ENCODE assay signal across 18 cellular contexts in genomic region chr3:78610462-78611125, GRCh38.
"Had no signal": no experiment of that assay in that cellular context is flagged by ENCODE, and none has a peak within 500 bp of the region (broad histone marks: within the 10 kb centered on the region; RNA-seq: fewer than 3 reads in every experiment).

No MANE protein-coding gene starts in this region.

- H3K27me3 Mint-ChIP-seq: activated naive CD8-positive, alpha-beta T cell; natural killer cell treated with Interleukin-12 subunit alpha and Interleukin-12 subunit beta and Interleukin-15 and Interleukin-18, amount 100 ng/mL, for 72 hours; stimulated activated memory B cell treated with anti-CD40 and anti-IgM and Interleukin-4, amounts not matched to agents 10 μg/mL and 1 μg/mL and 100 μg/mL, for 72 hours had no signal

- H3K9me3 ChIP-seq: body of pancreas, spleen, tibial artery had no signal

- H3K36me3 Mint-ChIP-seq: activated naive CD8-positive, alpha-beta T cell; stimulated activated memory B cell treated with anti-CD40 and anti-IgM and Interleukin-4, amounts not matched to agents 10 μg/mL and 1 μg/mL and 100 μg/mL, for 72 hours had no signal

- H3K27ac Mint-ChIP-seq: activated naive CD8-positive, alpha-beta T cell; natural killer cell treated with Interleukin-12 subunit alpha and Interleukin-12 subunit beta and Interleukin-15 and Interleukin-18, amount 100 ng/mL, for 72 hours; stimulated activated memory B cell treated with anti-CD40 and anti-IgM and Interleukin-4, amounts not matched to agents 10 μg/mL and 1 μg/mL and 100 μg/mL, for 72 hours had no signal

- H3K4me3 Mint-ChIP-seq: activated naive CD8-positive, alpha-beta T cell; natural killer cell treated with Interleukin-12 subunit alpha and Interleukin-12 subunit beta and Interleukin-15 and Interleukin-18, amount 100 ng/mL, for 72 hours; stimulated activated memory B cell treated with anti-CD40 and anti-IgM and Interleukin-4, amounts not matched to agents 10 μg/mL and 1 μg/mL and 100 μg/mL, for 72 hours had no signal

- H3K4me1 ChIP-seq: body of pancreas, spleen, tibial artery had no signal

- H3K4me1 Mint-ChIP-seq: stimulated activated memory B cell treated with anti-CD40 and anti-IgM and Interleukin-4, amounts not matched to agents 10 μg/mL and 1 μg/mL and 100 μg/mL, for 72 hours had no signal

- H3K27ac ChIP-seq: body of pancreas, parathyroid adenoma, spleen, tibial artery, WERI-Rb-1 had no signal

- ATAC-seq: body of pancreas; left cardiac atrium; natural killer cell treated with Interleukin-12 subunit alpha and Interleukin-12 subunit beta and Interleukin-15 and Interleukin-18, amount 100 ng/mL, for 72 hours; sciatic nerve; stimulated activated memory B cell treated with anti-CD40 and anti-IgM and Interleukin-4, amounts not matched to agents 10 μg/mL and 1 μg/mL and 100 μg/mL, for 72 hours had no signal

- DNase-seq: activated CD4-positive, alpha-beta T cell treated with anti-CD3 and anti-CD28 coated beads for 1 hour; activated CD4-positive, alpha-beta T cell treated with anti-CD3 and anti-CD28 coated beads, Interleukin-2, amount 50 U/mL, for 48 hours; activated gamma-delta T cell; amygdala; body of pancreas; effector CD4-positive, alpha-beta T cell; left cardiac atrium; spleen; stimulated activated CD4-positive, alpha-beta T cell treated with anti-CD3 and anti-CD28 coated beads, Interleukin-4, amount 100 ng/mL, for 4 hours; SW 1271; T-helper 2 cell; tibial artery; WERI-Rb-1 had no signal

- H3K4me3 ChIP-seq: body of pancreas, spleen, tibial artery had no signal

- H3K27me3 ChIP-seq: body of pancreas, spleen, tibial artery had no signal
